15 cellular contexts compared by ENCODE assay signal in genomic region chr6:88705601-88706000, GRCh38.
A peak's percentile ranks its signal among the peaks of the same experiment; 100 is the strongest.
DNase-seq lines count a peak whose midpoint lies in the region; ATAC-seq and TF ChIP-seq lines count a peak whose summit lies in the region.
"Had no signal": no experiment of that assay in that cellular context is flagged by ENCODE, and none has a peak within 500 bp of the region (broad histone marks: within the 10 kb centered on the region; RNA-seq: fewer than 3 reads in every experiment).

No MANE protein-coding gene starts in this region.

- TF ChIP-seq CTCF in esophagus muscularis mucosa (IDR thresholded peaks at IDR 0.05), result no peak

- no peaks in the 10 kb centered on the region for H3K4me1 ChIP-seq in esophagus muscularis mucosa
- H3K4me1 ChIP-seq: body of pancreas had no signal

- no peak overlapping the region for H3K4me3 ChIP-seq in H7 (ENCODE audit: insufficient read depth, low read depth, low read length)
- no peak overlapping the region for H3K4me3 ChIP-seq in esophagus muscularis mucosa
- H3K4me3 ChIP-seq: body of pancreas, GM23248 had no signal

- peaks cover 15% of the 10 kb centered on the region for H3K4me1 Mint-ChIP-seq in activated T-helper 17 cell treated with anti-CD3 and anti-CD28 coated beads, Interleukin-2, amount 50 U/mL, for 72 hours

- DNase-seq in NCI-H1048 (lab: John Stamatoyannopoulos, UW) (no peak), H7 (no peak), esophagus muscularis mucosa (ENCODE audit: extremely low spot score) (no peak)
- DNase-seq in activated CD8-positive, alpha-beta memory T cell treated with anti-CD3 and anti-CD28 coated beads, Interleukin-2, amount 50 U/mL, for 4 hours, result no peak
- DNase-seq: activated CD4-positive, alpha-beta T cell treated with anti-CD3 and anti-CD28 coated beads for 1 hour; body of pancreas; GM23248; left ventricle myocardium superior; stimulated activated CD8-positive, alpha-beta memory T cell treated with anti-CD3 and anti-CD28 coated beads, Interleukin-4, amount 100 ng/mL, for 48 hours had no signal

- TF ChIP-seq POLR2A in esophagus muscularis mucosa (IDR thresholded peaks at IDR 0.05; ENCODE audit: low read depth), result no peak

- ATAC-seq in GM18508 (IDR thresholded peaks at IDR 0.05; ENCODE audit: insufficient read depth, unreplicated experiment) (peak; percentile 64), GM21390 (IDR thresholded peaks at IDR 0.05; ENCODE audit: unreplicated experiment) (peak; percentile 84), HG03097 (IDR thresholded peaks at IDR 0.05; ENCODE audit: low FRiP score, unreplicated experiment) (peak; percentile 65)
- ATAC-seq in activated T-helper 17 cell treated with anti-CD3 and anti-CD28 coated beads, Interleukin-2, amount 50 U/mL, for 72 hours (replicated peaks), result peak; percentile 74
- ATAC-seq: body of pancreas, left ventricle myocardium superior, Panc1, sciatic nerve had no signal

- no peak for TF ChIP-seq EP300 in esophagus muscularis mucosa (IDR thresholded peaks at IDR 0.05)

- H3K27me3 ChIP-seq in H7 (ENCODE audit: control insufficient read depth, insufficient read depth, low read length) (no peaks in the 10 kb centered on the region), esophagus muscularis mucosa (no peaks in the 10 kb centered on the region)
- H3K27me3 ChIP-seq: body of pancreas had no signal

- peaks cover 5% of the 10 kb centered on the region for H3K36me3 Mint-ChIP-seq in activated T-helper 17 cell treated with anti-CD3 and anti-CD28 coated beads, Interleukin-2, amount 50 U/mL, for 72 hours (ENCODE audit: low read depth)

- H3K9me3 Mint-ChIP-seq in activated T-helper 17 cell treated with anti-CD3 and anti-CD28 coated beads, Interleukin-2, amount 50 U/mL, for 72 hours, result no peaks in the 10 kb centered on the region

- H3K27ac ChIP-seq in esophagus muscularis mucosa (replicated peaks in 1 of 4), result no peak overlapping the region
- H3K27ac ChIP-seq: body of pancreas, GM23248 had no signal

- H3K9me3 ChIP-seq in esophagus muscularis mucosa, result no peaks in the 10 kb centered on the region
- H3K9me3 ChIP-seq: body of pancreas had no signal

- no peaks in the 10 kb centered on the region for H3K27me3 Mint-ChIP-seq in activated T-helper 17 cell treated with anti-CD3 and anti-CD28 coated beads, Interleukin-2, amount 50 U/mL, for 72 hours

- no peak overlapping the region for H3K27ac Mint-ChIP-seq in activated T-helper 17 cell treated with anti-CD3 and anti-CD28 coated beads, Interleukin-2, amount 50 U/mL, for 72 hours

- intact Hi-C loops in esophagus muscularis mucosa (cut with DNase I), result no loop called here

- H3K36me3 ChIP-seq in H7 (replicated peaks; ENCODE audit: control insufficient read depth, insufficient read depth, low read length) (no peaks in the 10 kb centered on the region), esophagus muscularis mucosa (no peaks in the 10 kb centered on the region)

- H3K4me3 Mint-ChIP-seq in activated T-helper 17 cell treated with anti-CD3 and anti-CD28 coated beads, Interleukin-2, amount 50 U/mL, for 72 hours, result no peak overlapping the region
